20 cellular contexts compared by ENCODE assay signal in the genomic region with DNA sequence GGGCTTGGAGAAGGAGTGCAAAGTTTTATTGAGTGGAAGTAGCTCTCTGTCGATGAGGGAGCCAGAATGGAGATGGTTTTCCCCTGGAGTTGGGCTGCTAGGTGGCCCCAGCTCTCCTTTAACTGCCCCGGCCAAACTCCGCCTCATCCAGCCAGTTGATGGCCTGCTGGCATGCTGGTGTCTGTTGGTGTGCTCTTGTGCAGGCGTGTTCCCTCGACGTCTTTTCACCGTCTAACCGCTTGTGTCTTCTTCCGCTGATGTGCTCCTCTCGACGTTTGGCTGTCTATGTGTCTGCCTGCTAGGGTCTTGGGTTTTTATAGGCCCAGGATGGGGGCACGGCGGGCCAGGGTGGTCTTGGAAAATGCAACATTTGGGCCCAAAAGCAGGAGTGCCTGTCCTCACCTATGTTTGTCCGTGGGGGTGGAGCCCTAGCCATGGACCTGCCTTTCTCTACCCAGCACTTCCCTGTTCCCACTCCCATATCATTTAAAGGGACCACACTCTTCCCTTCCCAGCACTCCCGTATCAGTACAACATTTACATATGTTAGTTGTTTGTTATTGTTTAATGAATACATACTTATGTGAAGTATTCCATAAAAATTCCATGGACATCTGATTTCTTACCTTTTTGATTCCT.
A peak's percentile ranks its signal among the peaks of the same experiment; 100 is the strongest.
DNase-seq lines count a peak whose midpoint lies in the region; ATAC-seq and TF ChIP-seq lines count a peak whose summit lies in the region.
"Had no signal": no experiment of that assay in that cellular context is flagged by ENCODE, and none has a peak within 500 bp of the region (broad histone marks: within the 10 kb centered on the region; RNA-seq: fewer than 3 reads in every experiment).

No MANE protein-coding gene starts in this region.

- no peak for ATAC-seq in stimulated activated naive CD8-positive, alpha-beta T cell treated with anti-CD3 and anti-CD28 coated beads, Interleukin-15, amount 100 ng/mL, for 72 hours
- no peak for ATAC-seq in activated CD8-positive, alpha-beta T cell treated with anti-CD3 and anti-CD28 coated beads for 36 hours
- no peak for ATAC-seq in stimulated activated naive B cell treated with anti-CD40 and anti-IgM and Interleukin-4, amounts not matched to agents 10 μg/mL and 1 μg/mL and 100 μg/mL, for 72 hours (replicated peaks)
- no peak for ATAC-seq in HG02938 (IDR thresholded peaks at IDR 0.05; ENCODE audit: unreplicated experiment)
- ATAC-seq: esophagus mucosa, left cardiac atrium, upper lobe of right lung had no signal

- no peak overlapping the region for H3K4me3 Mint-ChIP-seq in stimulated activated naive CD8-positive, alpha-beta T cell treated with anti-CD3 and anti-CD28 coated beads, Interleukin-15, Interleukin-2, amounts not matched to agents 100 ng/mL and 50 ng/mL, for 24 hours
- H3K4me3 Mint-ChIP-seq in stimulated activated naive CD8-positive, alpha-beta T cell treated with anti-CD3 and anti-CD28 coated beads, Interleukin-15, amount 100 ng/mL, for 72 hours, result no peak overlapping the region
- H3K4me3 Mint-ChIP-seq in activated CD8-positive, alpha-beta T cell treated with anti-CD3 and anti-CD28 coated beads for 36 hours, result no peak overlapping the region
- no peak overlapping the region for H3K4me3 Mint-ChIP-seq in immature natural killer cell
- H3K4me3 Mint-ChIP-seq in stimulated activated naive B cell treated with anti-CD40 and anti-IgM and Interleukin-4, amounts not matched to agents 10 μg/mL and 1 μg/mL and 100 μg/mL, for 72 hours, result no peak overlapping the region

- DNase-seq in stimulated activated naive CD8-positive, alpha-beta T cell treated with anti-CD3 and anti-CD28 coated beads, Interleukin-15, amount 100 ng/mL, for 72 hours, result no peak
- DNase-seq in activated CD8-positive, alpha-beta T cell treated with anti-CD3 and anti-CD28 coated beads for 36 hours, result no peak
- no peak for DNase-seq in immature natural killer cell
- no peak for DNase-seq in stimulated activated naive B cell treated with anti-CD40 and anti-IgM and Interleukin-4, amounts not matched to agents 10 μg/mL and 1 μg/mL and 100 μg/mL, for 72 hours
- DNase-seq in GOT3 (lab: John Stamatoyannopoulos, UW), result no peak
- no peak for DNase-seq in GM10248 (ENCODE audit: extremely low spot score)
- DNase-seq: activated gamma-delta T cell treated with Interleukin-2 at 50 U/mL for 16 hours; Caco-2; effector CD4-positive, alpha-beta T cell; left cardiac atrium; MV-4-11; NCI-H1694; NCI-H774; PC-9; SHP77 treated with DMSO at 0.1 percent for 48 hours; stimulated activated CD4-positive, alpha-beta T cell treated with anti-CD3 and anti-CD28 coated beads, Interleukin-4, amount 100 ng/mL, for 1 hour; upper lobe of right lung had no signal

- peaks cover 62% of the 10 kb centered on the region for H3K36me3 Mint-ChIP-seq in stimulated activated naive CD8-positive, alpha-beta T cell treated with anti-CD3 and anti-CD28 coated beads, Interleukin-15, Interleukin-2, amounts not matched to agents 100 ng/mL and 50 ng/mL, for 24 hours (ENCODE audit: low read depth)
- H3K36me3 Mint-ChIP-seq in activated CD8-positive, alpha-beta T cell treated with anti-CD3 and anti-CD28 coated beads for 36 hours (ENCODE audit: low read depth), result peaks cover 68% of the 10 kb centered on the region
- peaks cover 4 to 22% (median 9%) of the 10 kb centered on the region in 3 donors for H3K36me3 Mint-ChIP-seq in immature natural killer cell
- peaks cover 34 to 48% of the 10 kb centered on the region in 2 donors for H3K36me3 Mint-ChIP-seq in stimulated activated naive B cell treated with anti-CD40 and anti-IgM and Interleukin-4, amounts not matched to agents 10 μg/mL and 1 μg/mL and 100 μg/mL, for 72 hours

- peaks cover 74% of the 10 kb centered on the region for H3K4me1 Mint-ChIP-seq in stimulated activated naive CD8-positive, alpha-beta T cell treated with anti-CD3 and anti-CD28 coated beads, Interleukin-15, Interleukin-2, amounts not matched to agents 100 ng/mL and 50 ng/mL, for 24 hours (ENCODE audit: low read depth)
- peaks cover 72% of the 10 kb centered on the region for H3K4me1 Mint-ChIP-seq in stimulated activated naive CD8-positive, alpha-beta T cell treated with anti-CD3 and anti-CD28 coated beads, Interleukin-15, amount 100 ng/mL, for 72 hours
- H3K4me1 Mint-ChIP-seq in activated CD8-positive, alpha-beta T cell treated with anti-CD3 and anti-CD28 coated beads for 36 hours (ENCODE audit: low read depth), result peaks cover 73% of the 10 kb centered on the region
- H3K4me1 Mint-ChIP-seq in immature natural killer cell, result peaks cover 61 to 97% of the 10 kb centered on the region in 2 donors
- peaks cover 29 to 48% of the 10 kb centered on the region in 2 donors for H3K4me1 Mint-ChIP-seq in stimulated activated naive B cell treated with anti-CD40 and anti-IgM and Interleukin-4, amounts not matched to agents 10 μg/mL and 1 μg/mL and 100 μg/mL, for 72 hours

- no peak for TF ChIP-seq CTCF in activated CD8-positive, alpha-beta T cell treated with anti-CD3 and anti-CD28 coated beads for 36 hours (IDR thresholded peaks at IDR 0.05)
- TF ChIP-seq CTCF in GM10248 (IDR thresholded peaks at IDR 0.05; ENCODE audit: control extremely low read depth, extremely low read depth, low read depth, missing control alignments), result no peak

- CTCF ChIA-PET in activated CD8-positive, alpha-beta T cell treated with anti-CD3 and anti-CD28 coated beads for 36 hours (lab: Charles Lee), result interaction anchor here (1.0 to 1.3 kb wide), 2 partner anchors 16 kb away, joined by 3 read pairs; no protein-coding TSS in a partner anchor
- CTCF ChIA-PET in GM10248 (lab: Yijun Ruan, JAX), result interaction anchor here (0.7 to 3.6 kb wide), 3 partner anchors 12 to 61 kb away, joined by 3 to 22 read pairs (median 9); no protein-coding TSS in a partner anchor

- POLR2A ChIA-PET in activated CD8-positive, alpha-beta T cell treated with anti-CD3 and anti-CD28 coated beads for 36 hours (lab: Charles Lee), result interaction anchor here (0.7 to 3.4 kb wide), 5 partner anchors 11 to 43 kb away, joined by 3 to 13 read pairs (median 3); no protein-coding TSS in a partner anchor
- POLR2A ChIA-PET in GM10248 (lab: Yijun Ruan, JAX), result no interaction called here

- H3K9me3 Mint-ChIP-seq in stimulated activated naive CD8-positive, alpha-beta T cell treated with anti-CD3 and anti-CD28 coated beads, Interleukin-15, Interleukin-2, amounts not matched to agents 100 ng/mL and 50 ng/mL, for 24 hours, result no peaks in the 10 kb centered on the region
- H3K9me3 Mint-ChIP-seq in stimulated activated naive CD8-positive, alpha-beta T cell treated with anti-CD3 and anti-CD28 coated beads, Interleukin-15, amount 100 ng/mL, for 72 hours, result no peaks in the 10 kb centered on the region
- no peaks in the 10 kb centered on the region for H3K9me3 Mint-ChIP-seq in activated CD8-positive, alpha-beta T cell treated with anti-CD3 and anti-CD28 coated beads for 36 hours
- no peaks in the 10 kb centered on the region for H3K9me3 Mint-ChIP-seq in immature natural killer cell
- H3K9me3 Mint-ChIP-seq in stimulated activated naive B cell treated with anti-CD40 and anti-IgM and Interleukin-4, amounts not matched to agents 10 μg/mL and 1 μg/mL and 100 μg/mL, for 72 hours, result no peaks in the 10 kb centered on the region

- no peaks in the 10 kb centered on the region for H3K27me3 Mint-ChIP-seq in stimulated activated naive CD8-positive, alpha-beta T cell treated with anti-CD3 and anti-CD28 coated beads, Interleukin-15, Interleukin-2, amounts not matched to agents 100 ng/mL and 50 ng/mL, for 24 hours
- H3K27me3 Mint-ChIP-seq in stimulated activated naive CD8-positive, alpha-beta T cell treated with anti-CD3 and anti-CD28 coated beads, Interleukin-15, amount 100 ng/mL, for 72 hours, result no peaks in the 10 kb centered on the region
- no peaks in the 10 kb centered on the region for H3K27me3 Mint-ChIP-seq in activated CD8-positive, alpha-beta T cell treated with anti-CD3 and anti-CD28 coated beads for 36 hours
- no peaks in the 10 kb centered on the region for H3K27me3 Mint-ChIP-seq in immature natural killer cell (ENCODE audit: low read depth in 3 of 3)
- H3K27me3 Mint-ChIP-seq in stimulated activated naive B cell treated with anti-CD40 and anti-IgM and Interleukin-4, amounts not matched to agents 10 μg/mL and 1 μg/mL and 100 μg/mL, for 72 hours, result no peaks in the 10 kb centered on the region

- peak overlapping the region; percentile 18 for H3K27ac Mint-ChIP-seq in stimulated activated naive CD8-positive, alpha-beta T cell treated with anti-CD3 and anti-CD28 coated beads, Interleukin-15, Interleukin-2, amounts not matched to agents 100 ng/mL and 50 ng/mL, for 24 hours
- peak overlapping the region in 1 of 2 donors; percentile 16 for H3K27ac Mint-ChIP-seq in stimulated activated naive CD8-positive, alpha-beta T cell treated with anti-CD3 and anti-CD28 coated beads, Interleukin-15, amount 100 ng/mL, for 72 hours
- peak overlapping the region; percentile 58 for H3K27ac Mint-ChIP-seq in activated CD8-positive, alpha-beta T cell treated with anti-CD3 and anti-CD28 coated beads for 36 hours
- peak overlapping the region; percentile 8 to 80 (median 50) for H3K27ac Mint-ChIP-seq in immature natural killer cell
- peak overlapping the region; percentile 42 for H3K27ac Mint-ChIP-seq in stimulated activated naive B cell treated with anti-CD40 and anti-IgM and Interleukin-4, amounts not matched to agents 10 μg/mL and 1 μg/mL and 100 μg/mL, for 72 hours

- intact Hi-C loops in activated CD8-positive, alpha-beta T cell treated with anti-CD3 and anti-CD28 coated beads for 36 hours (cut with micrococcal nuclease), result no loop called here
